10 cellular contexts compared by ENCODE assay signal in genomic region chr3:48595075-48595525, GRCh38. TPM values are rescaled to one million over a fixed set of nuclear protein-coding genes. Genes with fewer than 3 reads are reported as not detected.
A peak's percentile ranks its signal among the peaks of the same experiment; 100 is the strongest.
DNase-seq lines count a peak whose midpoint lies in the region; ATAC-seq lines count a peak whose summit lies in the region.
"Had no signal": no experiment of that assay in that cellular context is flagged by ENCODE, and none has a peak within 500 bp of the region (broad histone marks: within the 10 kb centered on the region; RNA-seq: fewer than 3 reads in every experiment).

Gene COL7A1, minus strand, starts transcription at chr3:48595329. Its CDS starts 170 bp downstream, at chr3:48595159.

- H3K9me3 ChIP-seq in ES-I3 (ENCODE audit: control insufficient read depth, insufficient read depth, low read length): no peaks in the 10 kb centered on the region

- intact Hi-C loops in cardiac septum (cut with DNase I): no loop called here

- peaks cover 2% of the 10 kb centered on the region for H3K4me1 Mint-ChIP-seq in activated CD8-positive, alpha-beta T cell treated with anti-CD3 and anti-CD28 coated beads, Interleukin-2, amount 10 ng/mL, durations not matched to agents 7 days and 5 days (ENCODE audit: low read depth)

- H3K27me3 Mint-ChIP-seq in activated CD8-positive, alpha-beta T cell treated with anti-CD3 and anti-CD28 coated beads, Interleukin-2, amount 10 ng/mL, durations not matched to agents 7 days and 5 days (ENCODE audit: low read depth): peaks cover 20% of the 10 kb centered on the region

- H3K36me3 Mint-ChIP-seq in activated CD8-positive, alpha-beta T cell treated with anti-CD3 and anti-CD28 coated beads, Interleukin-2, amount 10 ng/mL, durations not matched to agents 7 days and 5 days (ENCODE audit: low read depth): peaks cover 17% of the 10 kb centered on the region

- no peaks in the 10 kb centered on the region for H3K9me3 Mint-ChIP-seq in activated CD8-positive, alpha-beta T cell treated with anti-CD3 and anti-CD28 coated beads, Interleukin-2, amount 10 ng/mL, durations not matched to agents 7 days and 5 days (ENCODE audit: insufficient read depth)

- POLR2A ChIA-PET in activated CD8-positive, alpha-beta T cell treated with anti-CD3 and anti-CD28 coated beads, Interleukin-2, amount 10 ng/mL, durations not matched to agents 7 days and 5 days (lab: Charles Lee): no interaction called here

- ATAC-seq in activated CD8-positive, alpha-beta T cell treated with anti-CD3 and anti-CD28 coated beads, Interleukin-2, amount 10 ng/mL, durations not matched to agents 7 days and 5 days: peak; percentile 16
- ATAC-seq in GM21786 (IDR thresholded peaks at IDR 0.05; ENCODE audit: unreplicated experiment): no peak
- no peak for ATAC-seq in HG02759 (IDR thresholded peaks at IDR 0.05; ENCODE audit: unreplicated experiment)
- no peak for ATAC-seq in GM21737 (IDR thresholded peaks at IDR 0.05; ENCODE audit: unreplicated experiment)

- H3K36me3 ChIP-seq in ES-I3 (ENCODE audit: insufficient read depth, low read length): peaks cover 17% of the 10 kb centered on the region; the same call in 1 of the 2 replicates

- peak within 1 kb of the TSS; percentile 62 for H3K9ac ChIP-seq in ES-I3 (ENCODE audit: low read depth, low read length)

- H3K27ac Mint-ChIP-seq in activated CD8-positive, alpha-beta T cell treated with anti-CD3 and anti-CD28 coated beads, Interleukin-2, amount 10 ng/mL, durations not matched to agents 7 days and 5 days: no peak within 1 kb of the TSS

- peaks cover 36% of the 10 kb centered on the region for H3K4me1 ChIP-seq in ES-I3 (ENCODE audit: insufficient read depth, low read length)

- CTCF ChIA-PET in activated CD8-positive, alpha-beta T cell treated with anti-CD3 and anti-CD28 coated beads, Interleukin-2, amount 10 ng/mL, durations not matched to agents 7 days and 5 days (lab: Charles Lee): interaction anchor here (0.6 kb wide), 1 partner anchor 15 kb away, joined by 3 read pairs; the partner anchor contains the start of gene UQCRC1

- no peak for DNase-seq in activated CD8-positive, alpha-beta T cell treated with anti-CD3 and anti-CD28 coated beads, Interleukin-2, amount 10 ng/mL, durations not matched to agents 7 days and 5 days
- DNase-seq in cardiac septum (ENCODE audit: low spot score) (no peak), renal cortical epithelial cell (ENCODE audit: low read depth) (no peak), NCI-H2196 treated with DMSO at 0.1 percent for 48 hours (lab: John Stamatoyannopoulos, UW; ENCODE audit: unreplicated experiment) (no peak)
- DNase-seq: activated gamma-delta T cell, NCI-H1694 treated with DMSO at 0.1 percent for 48 hours had no signal

- H3K4me3 Mint-ChIP-seq in activated CD8-positive, alpha-beta T cell treated with anti-CD3 and anti-CD28 coated beads, Interleukin-2, amount 10 ng/mL, durations not matched to agents 7 days and 5 days: no peak within 1 kb of the TSS

RNA-seq across cellular contexts. Expression of gene COL7A1, which starts in this region (rescaled TPM):
- total RNA-seq in activated CD8-positive, alpha-beta T cell treated with anti-CD3 and anti-CD28 coated beads, Interleukin-2, amount 10 ng/mL, durations not matched to agents 7 days and 5 days: 1 to 10 TPM; 1.2 to 1.6 TPM
- total RNA-seq in cardiac septum: 26.5 TPM
- 129 and 165 TPM in 2 replicates for total RNA-seq in renal cortical epithelial cell

Comparison
In these comparisons a context has a peak if more than half of its experiments do, and no peak if none do; other contexts are left out.
1. RNA of gene COL7A1 (total RNA-seq): 129 to 165 TPM in renal cortical epithelial cell and 26.5 TPM in cardiac septum (single experiment); 1.2 to 1.6 TPM in activated CD8-positive, alpha-beta T cell treated with anti-CD3 and anti-CD28 coated beads, Interleukin-2, amount 10 ng/mL, durations not matched to agents 7 days and 5 days; every median in the first group is over 10 times any median in the second.